ENCODE assay signal across 1 cellular context in genomic region chr20:62913043-62913630, GRCh38.
TF ChIP-seq lines count a peak whose summit lies in the region.

No MANE protein-coding gene starts in this region.

TF ChIP-seq in HepG2, 621 proteins besides CTCF, POLR2A, EP300 and RAD21 (continued from another document and continues in another):
- TF ChIP-seq, protein P1, sequence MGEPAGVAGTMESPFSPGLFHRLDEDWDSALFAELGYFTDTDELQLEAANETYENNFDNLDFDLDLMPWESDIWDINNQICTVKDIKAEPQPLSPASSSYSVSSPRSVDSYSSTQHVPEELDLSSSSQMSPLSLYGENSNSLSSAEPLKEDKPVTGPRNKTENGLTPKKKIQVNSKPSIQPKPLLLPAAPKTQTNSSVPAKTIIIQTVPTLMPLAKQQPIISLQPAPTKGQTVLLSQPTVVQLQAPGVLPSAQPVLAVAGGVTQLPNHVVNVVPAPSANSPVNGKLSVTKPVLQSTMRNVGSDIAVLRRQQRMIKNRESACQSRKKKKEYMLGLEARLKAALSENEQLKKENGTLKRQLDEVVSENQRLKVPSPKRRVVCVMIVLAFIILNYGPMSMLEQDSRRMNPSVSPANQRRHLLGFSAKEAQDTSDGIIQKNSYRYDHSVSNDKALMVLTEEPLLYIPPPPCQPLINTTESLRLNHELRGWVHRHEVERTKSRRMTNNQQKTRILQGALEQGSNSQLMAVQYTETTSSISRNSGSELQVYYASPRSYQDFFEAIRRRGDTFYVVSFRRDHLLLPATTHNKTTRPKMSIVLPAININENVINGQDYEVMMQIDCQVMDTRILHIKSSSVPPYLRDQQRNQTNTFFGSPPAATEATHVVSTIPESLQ (CRISPR knock-in tag; conservative IDR thresholded peaks at IDR 0.05), result no peak
- TF ChIP-seq GATAD1 (CRISPR knock-in tag; IDR thresholded peaks at IDR 0.05) (no peak), SRY (CRISPR knock-in tag; IDR thresholded peaks at IDR 0.05) (no peak), HNF4G (IDR thresholded peaks at IDR 0.05; ENCODE audit: borderline replicate concordance, low read depth, low read length) (no peak), HNF4G (CRISPR knock-in tag; IDR thresholded peaks at IDR 0.05; ENCODE audit: borderline replicate concordance, low read depth) (no peak), MAX (IDR thresholded peaks at IDR 0.05) (no peak), RFX1 (IDR thresholded peaks at IDR 0.05) (no peak), ZNF557 (CRISPR knock-in tag; IDR thresholded peaks at IDR 0.05) (no peak), SALL2 (CRISPR knock-in tag; IDR thresholded peaks at IDR 0.05) (no peak), MTA1 (CRISPR knock-in tag; IDR thresholded peaks at IDR 0.05; ENCODE audit: borderline replicate concordance) (peak; percentile 39; the same call in 1 of the 2 replicates), CBX5 (CRISPR knock-in tag; IDR thresholded peaks at IDR 0.05; ENCODE audit: borderline replicate concordance) (0 out of 2 replicates have a peak, but pooled peaks have one; percentile 22), ZNF232 (CRISPR knock-in tag; IDR thresholded peaks at IDR 0.05; ENCODE audit: borderline replicate concordance) (0 out of 2 replicates have a peak, but pooled peaks have one; percentile 23), ZNF629 (CRISPR knock-in tag; conservative IDR thresholded peaks at IDR 0.05) (no peak), MYPOP (CRISPR knock-in tag; IDR thresholded peaks at IDR 0.05) (no peak), E2F5 (CRISPR knock-in tag; conservative IDR thresholded peaks at IDR 0.05) (no peak), TRIM22 (IDR thresholded peaks at IDR 0.05) (no peak), PATZ1 (CRISPR knock-in tag; IDR thresholded peaks at IDR 0.05) (peak; percentile 83; the same call in 1 of the 2 replicates), SOX13 (IDR thresholded peaks at IDR 0.05) (0 out of 2 replicates have a peak, but pooled peaks have one; percentile 39), SOX13 (CRISPR knock-in tag; conservative IDR thresholded peaks at IDR 0.05 in 1 of 2, IDR thresholded peaks at IDR 0.05 in 1 of 2) (peak in 1 of 2 experiments; percentile 75; a peak in 2 of 4 replicates), PHF5A (CRISPR knock-in tag; IDR thresholded peaks at IDR 0.05; ENCODE audit: low read depth, unreplicated experiment) (no peak), CCDC6 (CRISPR knock-in tag; IDR thresholded peaks at IDR 0.05) (no peak), KDM4B (CRISPR knock-in tag; IDR thresholded peaks at IDR 0.05) (no peak), MAFF (IDR thresholded peaks at IDR 0.05; ENCODE audit: low read depth, low read length) (no peak), HBP1 (CRISPR knock-in tag; IDR thresholded peaks at IDR 0.05; ENCODE audit: low read depth) (no peak), PITX1 (CRISPR knock-in tag; IDR thresholded peaks at IDR 0.05) (no peak), HHEX (CRISPR knock-in tag; IDR thresholded peaks at IDR 0.05) (no peak), ZNF280B (CRISPR knock-in tag; IDR thresholded peaks at IDR 0.05; ENCODE audit: borderline replicate concordance) (0 out of 2 replicates have a peak, but pooled peaks have one; percentile 35), ZNF737 (CRISPR knock-in tag; IDR thresholded peaks at IDR 0.05; ENCODE audit: borderline replicate concordance) (no peak), EED (CRISPR knock-in tag; IDR thresholded peaks at IDR 0.05) (no peak), RFX3 (CRISPR knock-in tag; IDR thresholded peaks at IDR 0.05) (no peak), KMT2B (CRISPR knock-in tag; IDR thresholded peaks at IDR 0.05) (no peak), ZBTB42 (CRISPR knock-in tag; IDR thresholded peaks at IDR 0.05) (no peak), ZNF362 (CRISPR knock-in tag; IDR thresholded peaks at IDR 0.05; ENCODE audit: borderline replicate concordance) (no peak), CHCHD3 (CRISPR knock-in tag; IDR thresholded peaks at IDR 0.05) (no peak)
- TF ChIP-seq, protein P2, sequence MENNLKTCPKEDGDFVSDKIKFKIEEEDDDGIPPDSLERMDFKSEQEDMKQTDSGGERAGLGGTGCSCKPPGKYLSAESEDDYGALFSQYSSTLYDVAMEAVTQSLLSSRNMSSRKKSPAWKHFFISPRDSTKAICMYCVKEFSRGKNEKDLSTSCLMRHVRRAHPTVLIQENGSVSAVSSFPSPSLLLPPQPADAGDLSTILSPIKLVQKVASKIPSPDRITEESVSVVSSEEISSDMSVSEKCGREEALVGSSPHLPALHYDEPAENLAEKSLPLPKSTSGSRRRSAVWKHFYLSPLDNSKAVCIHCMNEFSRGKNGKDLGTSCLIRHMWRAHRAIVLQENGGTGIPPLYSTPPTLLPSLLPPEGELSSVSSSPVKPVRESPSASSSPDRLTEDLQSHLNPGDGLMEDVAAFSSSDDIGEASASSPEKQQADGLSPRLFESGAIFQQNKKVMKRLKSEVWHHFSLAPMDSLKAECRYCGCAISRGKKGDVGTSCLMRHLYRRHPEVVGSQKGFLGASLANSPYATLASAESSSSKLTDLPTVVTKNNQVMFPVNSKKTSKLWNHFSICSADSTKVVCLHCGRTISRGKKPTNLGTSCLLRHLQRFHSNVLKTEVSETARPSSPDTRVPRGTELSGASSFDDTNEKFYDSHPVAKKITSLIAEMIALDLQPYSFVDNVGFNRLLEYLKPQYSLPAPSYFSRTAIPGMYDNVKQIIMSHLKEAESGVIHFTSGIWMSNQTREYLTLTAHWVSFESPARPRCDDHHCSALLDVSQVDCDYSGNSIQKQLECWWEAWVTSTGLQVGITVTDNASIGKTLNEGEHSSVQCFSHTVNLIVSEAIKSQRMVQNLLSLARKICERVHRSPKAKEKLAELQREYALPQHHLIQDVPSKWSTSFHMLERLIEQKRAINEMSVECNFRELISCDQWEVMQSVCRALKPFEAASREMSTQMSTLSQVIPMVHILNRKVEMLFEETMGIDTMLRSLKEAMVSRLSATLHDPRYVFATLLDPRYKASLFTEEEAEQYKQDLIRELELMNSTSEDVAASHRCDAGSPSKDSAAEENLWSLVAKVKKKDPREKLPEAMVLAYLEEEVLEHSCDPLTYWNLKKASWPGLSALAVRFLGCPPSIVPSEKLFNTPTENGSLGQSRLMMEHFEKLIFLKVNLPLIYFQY (CRISPR knock-in tag; IDR thresholded peaks at IDR 0.05; ENCODE audit: borderline replicate concordance), result no peak
- TF ChIP-seq, protein P3, sequence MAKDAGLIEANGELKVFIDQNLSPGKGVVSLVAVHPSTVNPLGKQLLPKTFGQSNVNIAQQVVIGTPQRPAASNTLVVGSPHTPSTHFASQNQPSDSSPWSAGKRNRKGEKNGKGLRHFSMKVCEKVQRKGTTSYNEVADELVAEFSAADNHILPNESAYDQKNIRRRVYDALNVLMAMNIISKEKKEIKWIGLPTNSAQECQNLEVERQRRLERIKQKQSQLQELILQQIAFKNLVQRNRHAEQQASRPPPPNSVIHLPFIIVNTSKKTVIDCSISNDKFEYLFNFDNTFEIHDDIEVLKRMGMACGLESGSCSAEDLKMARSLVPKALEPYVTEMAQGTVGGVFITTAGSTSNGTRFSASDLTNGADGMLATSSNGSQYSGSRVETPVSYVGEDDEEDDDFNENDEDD (CRISPR knock-in tag; IDR thresholded peaks at IDR 0.05; ENCODE audit: borderline replicate concordance), result no peak
